In genomic region chr5:151721087-151721646, GRCh38 we compare ENCODE assay signal across 10 cellular contexts. TPM values are rescaled to one million over a fixed set of nuclear protein-coding genes. Genes with fewer than 3 reads are reported as not detected.
A peak's percentile ranks its signal among the peaks of the same experiment; 100 is the strongest.
DNase-seq lines count a peak whose midpoint lies in the region; ATAC-seq and TF ChIP-seq lines count a peak whose summit lies in the region.
"Had no signal": no experiment of that assay in that cellular context is flagged by ENCODE, and none has a peak within 500 bp of the region (broad histone marks: within the 10 kb centered on the region; RNA-seq: fewer than 3 reads in every experiment).

No MANE protein-coding gene starts in this region.

- intact Hi-C loops in colonic mucosa (cut with DNase I) = loop anchor here (5.0 kb wide), 1 partner anchor 64 kb away; no protein-coding TSS in a partner anchor

- H3K9ac ChIP-seq in colonic mucosa (ENCODE audit: low read depth in 2 of 2, low read length in 2 of 2) = no peak overlapping the region

- DNase-seq in cortex of kidney (lab: John Stamatoyannopoulos, UW) (no peak), occipital lobe (lab: John Stamatoyannopoulos, UW) (no peak), colonic mucosa (no peak), NCI-H1694 (lab: John Stamatoyannopoulos, UW) (no peak)
- DNase-seq: effector CD4-positive, alpha-beta T cell had no signal

- H3K4me1 ChIP-seq in colonic mucosa = no peaks in the 10 kb centered on the region

- no peak overlapping the region for H3K4me3 ChIP-seq in colonic mucosa

- ATAC-seq in GM18505 (IDR thresholded peaks at IDR 0.05; ENCODE audit: unreplicated experiment) = peak; percentile 87
- ATAC-seq in GM21390 (IDR thresholded peaks at IDR 0.05; ENCODE audit: unreplicated experiment) = peak; percentile 85
- ATAC-seq in HG03432 (IDR thresholded peaks at IDR 0.05; ENCODE audit: unreplicated experiment) = peak; percentile 88
- ATAC-seq in esophagus mucosa = peak; percentile 73

- no peaks in the 10 kb centered on the region for H3K27me3 ChIP-seq in colonic mucosa

- TF ChIP-seq CTCF in colonic mucosa (IDR thresholded peaks at IDR 0.05) = no peak

- H3K27ac ChIP-seq in colonic mucosa = no peak overlapping the region

- H3K9me3 ChIP-seq in colonic mucosa = no peaks in the 10 kb centered on the region

- no peaks in the 10 kb centered on the region for H3K36me3 ChIP-seq in colonic mucosa

- peak; percentile 54 for TF ChIP-seq POLR2A in GM18505 (IDR thresholded peaks at IDR 0.05; ENCODE audit: borderline replicate concordance, extremely low read depth, insufficient read depth, insufficient read length)

RNA-seq across cellular contexts. Expression of gene SPARC, which starts 34.5 kb away (rescaled TPM):
- total RNA-seq in esophagus mucosa (76.4 TPM), occipital lobe (90.8 TPM), colonic mucosa (100 to 1,000 TPM; 107 to 258 TPM)
- total RNA-seq: natural killer cell treated with Interleukin-12 subunit alpha and Interleukin-12 subunit beta and Interleukin-15 and Interleukin-18, amount 100 ng/mL, for 72 hours had no signal

RNA-seq across cellular contexts. Expression of gene ATOX1, which starts 37.3 kb away (rescaled TPM):
- 84.7 TPM for total RNA-seq in esophagus mucosa
- total RNA-seq in occipital lobe = 16.5 TPM
- total RNA-seq in colonic mucosa = 10 to 100 TPM; 54.6 to 62.4 TPM

RNA-seq across cellular contexts. Expression of gene G3BP1, which starts 50.6 kb away (rescaled TPM):
- 146 TPM for total RNA-seq in esophagus mucosa
- total RNA-seq in occipital lobe = 86.7 TPM
- 100 to 1,000 TPM; 136 to 203 TPM for total RNA-seq in colonic mucosa
